Comparison of ENCODE assay signal across 1 cellular context in the genomic region with DNA sequence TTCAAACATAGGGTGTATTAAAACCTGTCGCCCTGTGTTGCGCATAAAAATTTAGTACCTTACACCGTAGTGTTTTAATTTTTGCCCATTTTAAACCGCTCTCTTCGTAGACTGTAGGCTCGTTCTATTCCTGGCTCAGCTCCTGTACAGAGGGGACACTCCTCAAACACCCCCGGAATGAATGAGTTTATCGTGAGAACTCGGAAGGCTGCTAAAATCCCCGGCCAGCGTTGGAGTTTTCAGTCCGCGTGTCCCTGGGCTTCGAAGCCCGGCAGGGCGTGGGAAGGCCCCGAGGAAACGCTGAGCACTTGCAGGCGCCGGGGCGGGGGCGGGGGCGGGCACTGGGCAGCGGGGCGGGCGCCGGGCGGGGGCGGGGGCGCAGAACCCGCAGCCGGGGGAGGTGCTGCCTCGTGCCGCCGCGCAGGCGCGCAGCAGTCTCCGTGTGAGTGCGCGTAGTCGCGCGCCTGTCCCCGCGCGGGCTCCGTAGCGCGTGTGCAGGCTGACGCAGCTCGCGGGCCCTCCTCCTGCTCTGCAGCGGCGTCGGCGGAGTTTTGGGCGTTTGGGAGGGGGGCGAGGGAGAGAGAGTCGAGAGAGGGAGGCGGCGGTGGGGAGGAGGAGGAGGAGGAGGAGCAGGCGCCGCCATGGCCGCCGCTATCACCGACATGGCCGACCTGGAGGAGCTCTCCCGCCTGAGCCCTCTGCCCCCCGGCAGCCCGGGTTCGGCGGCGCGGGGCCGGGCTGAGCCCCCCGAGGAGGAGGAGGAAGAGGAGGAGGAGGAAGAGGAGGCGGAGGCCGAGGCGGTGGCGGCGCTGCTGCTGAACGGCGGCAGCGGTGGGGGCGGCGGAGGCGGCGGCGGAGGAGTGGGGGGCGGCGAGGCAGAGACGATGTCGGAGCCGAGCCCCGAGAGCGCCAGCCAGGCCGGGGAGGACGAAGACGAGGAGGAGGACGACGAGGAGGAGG.
TF ChIP-seq lines count a peak whose summit lies in the region.

A gene with protein sequence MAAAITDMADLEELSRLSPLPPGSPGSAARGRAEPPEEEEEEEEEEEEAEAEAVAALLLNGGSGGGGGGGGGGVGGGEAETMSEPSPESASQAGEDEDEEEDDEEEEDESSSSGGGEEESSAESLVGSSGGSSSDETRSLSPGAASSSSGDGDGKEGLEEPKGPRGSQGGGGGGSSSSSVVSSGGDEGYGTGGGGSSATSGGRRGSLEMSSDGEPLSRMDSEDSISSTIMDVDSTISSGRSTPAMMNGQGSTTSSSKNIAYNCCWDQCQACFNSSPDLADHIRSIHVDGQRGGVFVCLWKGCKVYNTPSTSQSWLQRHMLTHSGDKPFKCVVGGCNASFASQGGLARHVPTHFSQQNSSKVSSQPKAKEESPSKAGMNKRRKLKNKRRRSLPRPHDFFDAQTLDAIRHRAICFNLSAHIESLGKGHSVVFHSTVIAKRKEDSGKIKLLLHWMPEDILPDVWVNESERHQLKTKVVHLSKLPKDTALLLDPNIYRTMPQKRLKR (plus strand): TSS at position 434 of the 960 bp plus-strand sequence. CDS start 208 bp downstream, at position 642.

TF ChIP-seq in HepG2, 621 proteins besides CTCF, POLR2A, EP300 and RAD21 (continued from another document and continues in another):
- TF ChIP-seq, protein P1, sequence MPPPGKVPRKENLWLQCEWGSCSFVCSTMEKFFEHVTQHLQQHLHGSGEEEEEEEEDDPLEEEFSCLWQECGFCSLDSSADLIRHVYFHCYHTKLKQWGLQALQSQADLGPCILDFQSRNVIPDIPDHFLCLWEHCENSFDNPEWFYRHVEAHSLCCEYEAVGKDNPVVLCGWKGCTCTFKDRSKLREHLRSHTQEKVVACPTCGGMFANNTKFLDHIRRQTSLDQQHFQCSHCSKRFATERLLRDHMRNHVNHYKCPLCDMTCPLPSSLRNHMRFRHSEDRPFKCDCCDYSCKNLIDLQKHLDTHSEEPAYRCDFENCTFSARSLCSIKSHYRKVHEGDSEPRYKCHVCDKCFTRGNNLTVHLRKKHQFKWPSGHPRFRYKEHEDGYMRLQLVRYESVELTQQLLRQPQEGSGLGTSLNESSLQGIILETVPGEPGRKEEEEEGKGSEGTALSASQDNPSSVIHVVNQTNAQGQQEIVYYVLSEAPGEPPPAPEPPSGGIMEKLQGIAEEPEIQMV (CRISPR knock-in tag; IDR thresholded peaks at IDR 0.05; ENCODE audit: low read depth) = 0 out of 2 replicates have a peak, but pooled peaks have one; percentile 78
- TF ChIP-seq NCOA1 (CRISPR knock-in tag; IDR thresholded peaks at IDR 0.05) (peak; percentile 64; the same call in 1 of the 2 replicates), ZBTB8A (CRISPR knock-in tag; IDR thresholded peaks at IDR 0.05; ENCODE audit: borderline replicate concordance, low read depth) (no peak), ZNF772 (CRISPR knock-in tag; IDR thresholded peaks at IDR 0.05) (no peak), ELF1 (CRISPR knock-in tag; IDR thresholded peaks at IDR 0.05) (peak; percentile 6; the same call in 1 of the 2 replicates), DNMT1 (CRISPR knock-in tag; IDR thresholded peaks at IDR 0.05) (peak; percentile 49; the same call in 1 of the 2 replicates), ZNF501 (CRISPR knock-in tag; IDR thresholded peaks at IDR 0.05) (peak; percentile 73; the same call in 1 of the 2 replicates), CENPT (CRISPR knock-in tag; IDR thresholded peaks at IDR 0.05; ENCODE audit: low read depth) (no peak), SKI (IDR thresholded peaks at IDR 0.05; ENCODE audit: partially characterized antibody) (peak; percentile 23), ATF1 (CRISPR knock-in tag; IDR thresholded peaks at IDR 0.05) (0 out of 2 replicates have a peak, but pooled peaks have one; percentile 16), CREB1 (IDR thresholded peaks at IDR 0.05) (peak; percentile 75), CREB1 (CRISPR knock-in tag; IDR thresholded peaks at IDR 0.05) (peak; percentile 34; the same call in 1 of the 2 replicates), ZEB1 (IDR thresholded peaks at IDR 0.05; ENCODE audit: insufficient replicate concordance, low read depth) (no peak), MAZ (IDR thresholded peaks at IDR 0.05; ENCODE audit: borderline replicate concordance, low read depth, low read length) (peak; percentile 78), MAZ (CRISPR knock-in tag; IDR thresholded peaks at IDR 0.05; ENCODE audit: low read depth) (peak; percentile 82), CBX5 (CRISPR knock-in tag; IDR thresholded peaks at IDR 0.05; ENCODE audit: borderline replicate concordance) (0 out of 2 replicates have a peak, but pooled peaks have one; percentile 10), ARNT2 (CRISPR knock-in tag; IDR thresholded peaks at IDR 0.05; ENCODE audit: low read depth) (peak; percentile 94), KMT2B (CRISPR knock-in tag; IDR thresholded peaks at IDR 0.05) (peak; percentile 77; the same call in 1 of the 2 replicates), HNRNPK (IDR thresholded peaks at IDR 0.05; ENCODE audit: low read depth, low read length, poor library complexity, severe bottlenecking) (peak; percentile 88), NONO (IDR thresholded peaks at IDR 0.05) (no peak), NONO (CRISPR knock-in tag; conservative IDR thresholded peaks at IDR 0.05) (peak; percentile 84), ZNF234 (CRISPR knock-in tag; conservative IDR thresholded peaks at IDR 0.05) (peak; percentile 87; the same call in 1 of the 2 replicates), KMT2A (CRISPR knock-in tag; IDR thresholded peaks at IDR 0.05) (peak; percentile 23; the same call in 1 of the 2 replicates), ZNF605 (CRISPR knock-in tag; IDR thresholded peaks at IDR 0.05) (peak; percentile 50; the same call in 1 of the 2 replicates)
- TF ChIP-seq, protein P2, sequence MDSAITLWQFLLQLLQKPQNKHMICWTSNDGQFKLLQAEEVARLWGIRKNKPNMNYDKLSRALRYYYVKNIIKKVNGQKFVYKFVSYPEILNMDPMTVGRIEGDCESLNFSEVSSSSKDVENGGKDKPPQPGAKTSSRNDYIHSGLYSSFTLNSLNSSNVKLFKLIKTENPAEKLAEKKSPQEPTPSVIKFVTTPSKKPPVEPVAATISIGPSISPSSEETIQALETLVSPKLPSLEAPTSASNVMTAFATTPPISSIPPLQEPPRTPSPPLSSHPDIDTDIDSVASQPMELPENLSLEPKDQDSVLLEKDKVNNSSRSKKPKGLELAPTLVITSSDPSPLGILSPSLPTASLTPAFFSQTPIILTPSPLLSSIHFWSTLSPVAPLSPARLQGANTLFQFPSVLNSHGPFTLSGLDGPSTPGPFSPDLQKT (CRISPR knock-in tag; IDR thresholded peaks at IDR 0.05; ENCODE audit: borderline replicate concordance) = no peak
- TF ChIP-seq, protein P3, sequence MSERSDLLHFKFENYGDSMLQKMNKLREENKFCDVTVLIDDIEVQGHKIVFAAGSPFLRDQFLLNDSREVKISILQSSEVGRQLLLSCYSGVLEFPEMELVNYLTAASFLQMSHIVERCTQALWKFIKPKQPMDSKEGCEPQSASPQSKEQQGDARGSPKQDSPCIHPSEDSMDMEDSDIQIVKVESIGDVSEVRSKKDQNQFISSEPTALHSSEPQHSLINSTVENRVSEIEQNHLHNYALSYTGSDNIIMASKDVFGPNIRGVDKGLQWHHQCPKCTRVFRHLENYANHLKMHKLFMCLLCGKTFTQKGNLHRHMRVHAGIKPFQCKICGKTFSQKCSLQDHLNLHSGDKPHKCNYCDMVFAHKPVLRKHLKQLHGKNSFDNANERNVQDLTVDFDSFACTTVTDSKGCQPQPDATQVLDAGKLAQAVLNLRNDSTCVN (CRISPR knock-in tag; IDR thresholded peaks at IDR 0.05; ENCODE audit: borderline replicate concordance) = peak; percentile 63; the same call in 1 of the 2 replicates
- TF ChIP-seq, protein P4, sequence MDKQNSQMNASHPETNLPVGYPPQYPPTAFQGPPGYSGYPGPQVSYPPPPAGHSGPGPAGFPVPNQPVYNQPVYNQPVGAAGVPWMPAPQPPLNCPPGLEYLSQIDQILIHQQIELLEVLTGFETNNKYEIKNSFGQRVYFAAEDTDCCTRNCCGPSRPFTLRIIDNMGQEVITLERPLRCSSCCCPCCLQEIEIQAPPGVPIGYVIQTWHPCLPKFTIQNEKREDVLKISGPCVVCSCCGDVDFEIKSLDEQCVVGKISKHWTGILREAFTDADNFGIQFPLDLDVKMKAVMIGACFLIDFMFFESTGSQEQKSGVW (CRISPR knock-in tag; IDR thresholded peaks at IDR 0.05; ENCODE audit: borderline replicate concordance) = no peak
- TF ChIP-seq, protein P5, sequence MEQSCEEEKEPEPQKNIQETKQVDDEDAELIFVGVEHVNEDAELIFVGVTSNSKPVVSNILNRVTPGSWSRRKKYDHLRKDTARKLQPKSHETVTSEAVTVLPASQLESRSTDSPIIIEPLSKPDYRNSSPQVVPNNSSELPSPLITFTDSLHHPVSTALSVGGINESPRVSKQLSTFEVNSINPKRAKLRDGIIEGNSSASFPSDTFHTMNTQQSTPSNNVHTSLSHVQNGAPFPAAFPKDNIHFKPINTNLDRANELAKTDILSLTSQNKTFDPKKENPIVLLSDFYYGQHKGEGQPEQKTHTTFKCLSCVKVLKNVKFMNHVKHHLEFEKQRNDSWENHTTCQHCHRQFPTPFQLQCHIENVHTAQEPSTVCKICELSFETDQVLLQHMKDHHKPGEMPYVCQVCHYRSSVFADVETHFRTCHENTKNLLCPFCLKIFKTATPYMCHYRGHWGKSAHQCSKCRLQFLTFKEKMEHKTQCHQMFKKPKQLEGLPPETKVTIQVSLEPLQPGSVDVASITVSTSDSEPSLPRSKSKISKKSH (CRISPR knock-in tag; IDR thresholded peaks at IDR 0.05; ENCODE audit: borderline replicate concordance) = 0 out of 2 replicates have a peak, but pooled peaks have one; percentile 40
- TF ChIP-seq, protein P6, sequence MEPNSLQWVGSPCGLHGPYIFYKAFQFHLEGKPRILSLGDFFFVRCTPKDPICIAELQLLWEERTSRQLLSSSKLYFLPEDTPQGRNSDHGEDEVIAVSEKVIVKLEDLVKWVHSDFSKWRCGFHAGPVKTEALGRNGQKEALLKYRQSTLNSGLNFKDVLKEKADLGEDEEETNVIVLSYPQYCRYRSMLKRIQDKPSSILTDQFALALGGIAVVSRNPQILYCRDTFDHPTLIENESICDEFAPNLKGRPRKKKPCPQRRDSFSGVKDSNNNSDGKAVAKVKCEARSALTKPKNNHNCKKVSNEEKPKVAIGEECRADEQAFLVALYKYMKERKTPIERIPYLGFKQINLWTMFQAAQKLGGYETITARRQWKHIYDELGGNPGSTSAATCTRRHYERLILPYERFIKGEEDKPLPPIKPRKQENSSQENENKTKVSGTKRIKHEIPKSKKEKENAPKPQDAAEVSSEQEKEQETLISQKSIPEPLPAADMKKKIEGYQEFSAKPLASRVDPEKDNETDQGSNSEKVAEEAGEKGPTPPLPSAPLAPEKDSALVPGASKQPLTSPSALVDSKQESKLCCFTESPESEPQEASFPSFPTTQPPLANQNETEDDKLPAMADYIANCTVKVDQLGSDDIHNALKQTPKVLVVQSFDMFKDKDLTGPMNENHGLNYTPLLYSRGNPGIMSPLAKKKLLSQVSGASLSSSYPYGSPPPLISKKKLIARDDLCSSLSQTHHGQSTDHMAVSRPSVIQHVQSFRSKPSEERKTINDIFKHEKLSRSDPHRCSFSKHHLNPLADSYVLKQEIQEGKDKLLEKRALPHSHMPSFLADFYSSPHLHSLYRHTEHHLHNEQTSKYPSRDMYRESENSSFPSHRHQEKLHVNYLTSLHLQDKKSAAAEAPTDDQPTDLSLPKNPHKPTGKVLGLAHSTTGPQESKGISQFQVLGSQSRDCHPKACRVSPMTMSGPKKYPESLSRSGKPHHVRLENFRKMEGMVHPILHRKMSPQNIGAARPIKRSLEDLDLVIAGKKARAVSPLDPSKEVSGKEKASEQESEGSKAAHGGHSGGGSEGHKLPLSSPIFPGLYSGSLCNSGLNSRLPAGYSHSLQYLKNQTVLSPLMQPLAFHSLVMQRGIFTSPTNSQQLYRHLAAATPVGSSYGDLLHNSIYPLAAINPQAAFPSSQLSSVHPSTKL (CRISPR knock-in tag; IDR thresholded peaks at IDR 0.05) = peak; percentile 42; the same call in 1 of the 2 replicates
- TF ChIP-seq, protein P7, sequence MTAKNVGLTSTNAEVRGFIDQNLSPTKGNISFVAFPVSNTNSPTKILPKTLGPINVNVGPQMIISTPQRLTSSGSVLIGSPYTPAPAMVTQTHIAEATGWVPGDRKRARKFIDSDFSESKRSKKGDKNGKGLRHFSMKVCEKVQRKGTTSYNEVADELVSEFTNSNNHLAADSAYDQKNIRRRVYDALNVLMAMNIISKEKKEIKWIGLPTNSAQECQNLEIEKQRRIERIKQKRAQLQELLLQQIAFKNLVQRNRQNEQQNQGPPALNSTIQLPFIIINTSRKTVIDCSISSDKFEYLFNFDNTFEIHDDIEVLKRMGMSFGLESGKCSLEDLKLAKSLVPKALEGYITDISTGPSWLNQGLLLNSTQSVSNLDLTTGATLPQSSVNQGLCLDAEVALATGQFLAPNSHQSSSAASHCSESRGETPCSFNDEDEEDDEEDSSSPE (CRISPR knock-in tag; IDR thresholded peaks at IDR 0.05) = peak; percentile 90
- TF ChIP-seq, protein P8, sequence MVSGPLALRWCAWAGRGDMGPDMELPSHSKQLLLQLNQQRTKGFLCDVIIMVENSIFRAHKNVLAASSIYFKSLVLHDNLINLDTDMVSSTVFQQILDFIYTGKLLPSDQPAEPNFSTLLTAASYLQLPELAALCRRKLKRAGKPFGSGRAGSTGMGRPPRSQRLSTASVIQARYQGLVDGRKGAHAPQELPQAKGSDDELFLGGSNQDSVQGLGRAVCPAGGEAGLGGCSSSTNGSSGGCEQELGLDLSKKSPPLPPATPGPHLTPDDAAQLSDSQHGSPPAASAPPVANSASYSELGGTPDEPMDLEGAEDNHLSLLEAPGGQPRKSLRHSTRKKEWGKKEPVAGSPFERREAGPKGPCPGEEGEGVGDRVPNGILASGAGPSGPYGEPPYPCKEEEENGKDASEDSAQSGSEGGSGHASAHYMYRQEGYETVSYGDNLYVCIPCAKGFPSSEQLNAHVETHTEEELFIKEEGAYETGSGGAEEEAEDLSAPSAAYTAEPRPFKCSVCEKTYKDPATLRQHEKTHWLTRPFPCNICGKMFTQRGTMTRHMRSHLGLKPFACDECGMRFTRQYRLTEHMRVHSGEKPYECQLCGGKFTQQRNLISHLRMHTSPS (CRISPR knock-in tag; IDR thresholded peaks at IDR 0.05; ENCODE audit: low read depth) = 0 out of 2 replicates have a peak, but pooled peaks have one; percentile 18
- TF ChIP-seq, protein P9, sequence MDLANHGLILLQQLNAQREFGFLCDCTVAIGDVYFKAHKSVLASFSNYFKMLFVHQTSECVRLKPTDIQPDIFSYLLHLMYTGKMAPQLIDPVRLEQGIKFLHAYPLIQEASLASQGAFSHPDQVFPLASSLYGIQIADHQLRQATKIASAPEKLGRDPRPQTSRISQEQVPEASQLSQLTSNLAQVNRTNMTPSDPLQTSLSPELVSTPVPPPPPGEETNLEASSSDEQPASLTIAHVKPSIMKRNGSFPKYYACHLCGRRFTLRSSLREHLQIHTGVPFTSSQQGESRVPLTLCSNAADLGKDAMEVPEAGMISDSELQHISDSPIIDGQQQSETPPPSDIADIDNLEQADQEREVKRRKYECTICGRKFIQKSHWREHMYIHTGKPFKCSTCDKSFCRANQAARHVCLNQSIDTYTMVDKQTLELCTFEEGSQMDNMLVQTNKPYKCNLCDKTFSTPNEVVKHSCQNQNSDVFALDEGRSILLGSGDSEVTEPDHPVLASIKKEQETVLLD (CRISPR knock-in tag; IDR thresholded peaks at IDR 0.05; ENCODE audit: low read depth) = peak; percentile 68
- TF ChIP-seq, protein P10, sequence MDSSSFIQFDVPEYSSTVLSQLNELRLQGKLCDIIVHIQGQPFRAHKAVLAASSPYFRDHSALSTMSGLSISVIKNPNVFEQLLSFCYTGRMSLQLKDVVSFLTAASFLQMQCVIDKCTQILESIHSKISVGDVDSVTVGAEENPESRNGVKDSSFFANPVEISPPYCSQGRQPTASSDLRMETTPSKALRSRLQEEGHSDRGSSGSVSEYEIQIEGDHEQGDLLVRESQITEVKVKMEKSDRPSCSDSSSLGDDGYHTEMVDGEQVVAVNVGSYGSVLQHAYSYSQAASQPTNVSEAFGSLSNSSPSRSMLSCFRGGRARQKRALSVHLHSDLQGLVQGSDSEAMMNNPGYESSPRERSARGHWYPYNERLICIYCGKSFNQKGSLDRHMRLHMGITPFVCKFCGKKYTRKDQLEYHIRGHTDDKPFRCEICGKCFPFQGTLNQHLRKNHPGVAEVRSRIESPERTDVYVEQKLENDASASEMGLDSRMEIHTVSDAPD (CRISPR knock-in tag; IDR thresholded peaks at IDR 0.05) = no peak; the same call in 1 of the 2 replicates
